Comparison of ENCODE assay signal across 22 cellular contexts in the genomic region with DNA sequence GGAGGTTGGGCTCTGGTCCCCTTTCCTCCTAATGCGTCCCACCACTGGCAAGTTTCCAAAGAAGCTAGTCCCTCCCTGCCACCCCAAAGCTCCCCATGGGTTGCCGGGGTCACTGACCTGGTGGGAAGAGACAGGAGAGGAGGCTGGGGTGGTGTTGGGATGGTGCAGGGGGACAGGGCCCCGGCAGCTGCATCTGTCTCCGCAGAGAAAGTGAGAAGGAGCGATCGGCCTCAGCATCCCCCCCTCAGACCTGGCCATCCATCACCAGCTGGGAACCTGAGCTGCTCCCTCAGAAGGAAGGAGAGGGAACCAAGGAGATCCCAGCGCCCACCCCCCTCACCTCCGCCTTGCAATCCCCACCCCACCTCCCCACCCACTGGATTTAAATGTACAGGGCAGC. TPM values are rescaled to one million over a fixed set of nuclear protein-coding genes. Genes with fewer than 3 reads are reported as not detected.
"Had no signal": no experiment of that assay in that cellular context is flagged by ENCODE, and none has a peak within 500 bp of the region (broad histone marks: within the 10 kb centered on the region; RNA-seq: fewer than 3 reads in every experiment).

No MANE protein-coding gene starts in this region.

- H3K9me3 ChIP-seq: tibial artery had no signal

- H3K36me3 ChIP-seq: tibial artery had no signal

- ATAC-seq: activated CD8-positive, alpha-beta T cell treated with anti-CD3 and anti-CD28 coated beads, Interleukin-2, amount 10 ng/mL, durations not matched to agents 7 days and 5 days; activated naive CD4-positive, alpha-beta T cell treated with anti-CD3 and anti-CD28 coated beads, Interleukin-2, amount 50 U/mL, for 72 hours; activated T-cell treated with anti-CD3 and anti-CD28 coated beads, Interleukin-2, amount 50 U/mL, for 72 hours; left colon; stimulated activated naive B cell treated with anti-CD40 and anti-IgM and Interleukin-4, amounts not matched to agents 10 μg/mL and 1 μg/mL and 100 μg/mL, for 72 hours had no signal

- H3K27ac Mint-ChIP-seq: activated B cell treated with CpG ODN at 0.5 μM for 24 hours; activated CD4-positive, alpha-beta T cell treated with anti-CD3 and anti-CD28 coated beads, Interleukin-2, amount 10 ng/mL, durations not matched to agents 24 days and 14 days; activated CD8-positive, alpha-beta T cell treated with anti-CD3 and anti-CD28 coated beads, Interleukin-2, amount 10 ng/mL, durations not matched to agents 7 days and 5 days; activated naive CD4-positive, alpha-beta T cell treated with anti-CD3 and anti-CD28 coated beads, Interleukin-2, amount 50 U/mL, for 72 hours; activated T-cell treated with anti-CD3 and anti-CD28 coated beads, Interleukin-2, amount 50 U/mL, for 72 hours; naive B cell; stimulated activated naive B cell treated with anti-CD40 and anti-IgM and Interleukin-4, amounts not matched to agents 10 μg/mL and 1 μg/mL and 100 μg/mL, for 72 hours had no signal

- H3K27ac ChIP-seq: coronary artery, tibial artery had no signal

- H3K36me3 Mint-ChIP-seq: activated naive CD4-positive, alpha-beta T cell treated with anti-CD3 and anti-CD28 coated beads, Interleukin-2, amount 50 U/mL, for 72 hours; naive B cell had no signal

- FAIRE-seq: endothelial cell of umbilical vein, islet of Langerhans, TTC549 had no signal

- H3K4me3 ChIP-seq: coronary artery, lung, tibial artery had no signal

- H3K4me3 Mint-ChIP-seq: activated B cell treated with CpG ODN at 0.5 μM for 24 hours; activated CD4-positive, alpha-beta T cell treated with anti-CD3 and anti-CD28 coated beads, Interleukin-2, amount 10 ng/mL, durations not matched to agents 24 days and 14 days; activated CD8-positive, alpha-beta T cell treated with anti-CD3 and anti-CD28 coated beads, Interleukin-2, amount 10 ng/mL, durations not matched to agents 7 days and 5 days; activated T-cell treated with anti-CD3 and anti-CD28 coated beads, Interleukin-2, amount 50 U/mL, for 72 hours; stimulated activated naive B cell treated with anti-CD40 and anti-IgM and Interleukin-4, amounts not matched to agents 10 μg/mL and 1 μg/mL and 100 μg/mL, for 72 hours had no signal

- H3K9me3 Mint-ChIP-seq: activated B cell treated with CpG ODN at 0.5 μM for 24 hours; activated CD4-positive, alpha-beta T cell treated with anti-CD3 and anti-CD28 coated beads, Interleukin-2, amount 10 ng/mL, durations not matched to agents 24 days and 14 days; activated naive CD4-positive, alpha-beta T cell treated with anti-CD3 and anti-CD28 coated beads, Interleukin-2, amount 50 U/mL, for 72 hours; activated T-cell treated with anti-CD3 and anti-CD28 coated beads, Interleukin-2, amount 50 U/mL, for 72 hours; naive B cell; stimulated activated naive B cell treated with anti-CD40 and anti-IgM and Interleukin-4, amounts not matched to agents 10 μg/mL and 1 μg/mL and 100 μg/mL, for 72 hours had no signal

- DNase-seq: activated B cell treated with CpG ODN at 0.5 μM for 24 hours; activated CD4-positive, alpha-beta T cell treated with anti-CD3 and anti-CD28 coated beads, Interleukin-2, amount 10 ng/mL, durations not matched to agents 24 days and 14 days; activated CD8-positive, alpha-beta memory T cell treated with anti-CD3 and anti-CD28 coated beads, Interleukin-2, amount 50 U/mL, for 48 hours; activated CD8-positive, alpha-beta T cell treated with anti-CD3 and anti-CD28 coated beads, Interleukin-2, amount 10 ng/mL, durations not matched to agents 7 days and 5 days; activated gamma-delta T cell; activated T-cell treated with anti-CD3 and anti-CD28 coated beads, Interleukin-2, amount 50 U/mL, for 72 hours; amniotic stem cell; caudate nucleus; effector CD4-positive, alpha-beta T cell; left colon; naive B cell; retina; stimulated activated CD4-positive, alpha-beta T cell treated with anti-CD3 and anti-CD28 coated beads, Interleukin-4, amount 100 ng/mL, for 1 hour; stimulated activated naive B cell treated with anti-CD40 and anti-IgM and Interleukin-4, amounts not matched to agents 10 μg/mL and 1 μg/mL and 100 μg/mL, for 72 hours; tibial artery had no signal

RNA-seq across cellular contexts. Expression of a gene that starts 3.3 kb away (rescaled TPM):
- total RNA-seq: activated B cell treated with CpG ODN at 0.5 μM for 24 hours, mononuclear cell had no signal
